ENCODE assay signal across 9 cellular contexts in the genomic region with DNA sequence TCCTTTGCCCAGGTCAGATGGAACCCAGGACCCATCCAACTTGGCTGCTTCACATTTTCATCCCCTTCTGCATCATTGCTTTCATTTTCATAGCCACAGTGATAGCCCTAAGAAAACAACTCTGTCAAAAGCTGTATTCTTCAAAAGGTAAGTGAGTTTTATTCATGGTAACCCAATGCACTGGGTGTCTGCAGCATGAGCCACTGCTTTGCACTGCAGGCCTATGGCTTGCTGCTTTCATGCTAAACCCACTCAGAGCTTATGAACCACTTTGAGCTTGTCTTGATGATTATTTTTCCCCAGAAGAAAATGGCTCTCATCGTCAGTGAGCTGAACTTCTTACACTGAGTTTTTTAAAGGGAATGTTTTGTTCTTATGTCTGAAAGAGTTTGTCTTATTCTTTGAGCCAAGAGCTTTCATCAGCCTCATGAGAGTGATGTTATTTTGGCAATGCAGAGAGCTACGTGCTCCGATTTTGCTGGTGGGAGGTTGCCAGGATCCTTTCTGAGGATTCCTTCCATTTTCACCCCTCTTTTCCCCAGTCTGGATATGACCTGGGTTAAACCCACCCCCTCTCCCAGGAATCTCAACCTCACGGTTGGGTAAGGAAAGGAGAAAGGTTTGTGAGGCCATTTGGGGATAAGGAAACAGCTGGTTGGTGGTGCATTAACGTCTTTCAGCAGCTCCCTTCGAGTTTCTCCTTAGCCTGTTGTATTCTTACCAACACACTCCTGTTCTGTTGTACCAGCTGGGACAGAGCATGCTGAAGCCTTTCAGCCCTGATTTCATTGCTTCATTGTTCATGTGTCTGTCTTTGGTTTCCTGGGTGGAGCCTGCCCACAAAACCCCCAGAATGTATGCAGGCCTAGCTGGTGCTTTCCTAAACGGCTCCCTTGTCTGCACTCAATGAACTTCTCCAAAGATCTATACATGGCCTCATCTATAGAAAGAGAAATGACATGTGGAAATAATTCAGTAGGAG. TPM values are rescaled to one million over a fixed set of nuclear protein-coding genes. Genes with fewer than 3 reads are reported as not detected.
DNase-seq lines count a peak whose midpoint lies in the region; ATAC-seq and TF ChIP-seq lines count a peak whose summit lies in the region.
"Had no signal": no experiment of that assay in that cellular context is flagged by ENCODE, and none has a peak within 500 bp of the region (broad histone marks: within the 10 kb centered on the region; RNA-seq: fewer than 3 reads in every experiment).

No MANE protein-coding gene starts in this region.

- peak overlapping the region; percentile 26 for H3K27ac ChIP-seq in endodermal cell (ENCODE audit: low read depth, low read length)
- H3K27ac ChIP-seq: pancreas had no signal

- H3K27me3 Mint-ChIP-seq in endodermal cell (ENCODE audit: insufficient read depth): peaks cover 7% of the 10 kb centered on the region

- no peaks in the 10 kb centered on the region for H3K27me3 ChIP-seq in endodermal cell (ENCODE audit: control insufficient read depth, insufficient read depth, low read length, poor library complexity, severe bottlenecking)
- H3K27me3 ChIP-seq: pancreas had no signal

- peaks cover 5% of the 10 kb centered on the region for H3K4me1 ChIP-seq in endodermal cell (ENCODE audit: control insufficient read depth, insufficient read depth, low read length)
- H3K4me1 ChIP-seq: pancreas had no signal

- no peak overlapping the region for H3K9ac ChIP-seq in endodermal cell (ENCODE audit: extremely low read depth, low read length, poor library complexity, severe bottlenecking)

- no peak overlapping the region for H3K27ac Mint-ChIP-seq in endodermal cell

- H3K9me3 Mint-ChIP-seq in endodermal cell: peaks cover 6% of the 10 kb centered on the region

- H3K4me3 Mint-ChIP-seq in endodermal cell: no peak overlapping the region

- WGBS in endodermal cell (ENCODE audit: insufficient coverage in 1 of 2, insufficient read length in 1 of 2), 2 experiments: 76 to 90% methylated on average over 5 to 6 of the region's 7 CpGs

- H3K4me3 ChIP-seq in GM12864 (ENCODE audit: low read depth, low read length) (no peak overlapping the region), endodermal cell (ENCODE audit: low read length) (no peak overlapping the region)
- H3K4me3 ChIP-seq: pancreas had no signal

- peak; percentile 72 for ATAC-seq in HG02798 (IDR thresholded peaks at IDR 0.05; ENCODE audit: poor library complexity, unreplicated experiment)

- no peaks in the 10 kb centered on the region for H3K36me3 Mint-ChIP-seq in endodermal cell (ENCODE audit: low read depth)

- no peaks in the 10 kb centered on the region for H3K4me1 Mint-ChIP-seq in endodermal cell

- H3K9me3 ChIP-seq in endodermal cell (ENCODE audit: control insufficient read depth, low read length): peaks cover 6% of the 10 kb centered on the region
- H3K9me3 ChIP-seq: pancreas had no signal

- TF ChIP-seq CTCF in GM12864 (IDR thresholded peaks at IDR 0.05; ENCODE audit: low read depth, low read length, missing control alignments) (no peak), endodermal cell (conservative IDR thresholded peaks at IDR 0.05) (no peak)

- H3K36me3 ChIP-seq in endodermal cell (ENCODE audit: control insufficient read depth, insufficient read depth, low read length): no peaks in the 10 kb centered on the region
- H3K36me3 ChIP-seq: pancreas had no signal

- DNase-seq in GM12864 (ENCODE audit: low read depth): peak; percentile 57
- peak; percentile 20 for DNase-seq in UCSD-AML1 (lab: John Stamatoyannopoulos, UW; ENCODE audit: unreplicated experiment)
- DNase-seq in endodermal cell: no peak
- DNase-seq in stimulated activated CD8-positive, alpha-beta memory T cell treated with anti-CD3 and anti-CD28 coated beads, Interleukin-4, amount 100 ng/mL, for 24 hours (ENCODE audit: low read depth): peak; percentile 11
- no peak for DNase-seq in KG1 (lab: John Stamatoyannopoulos, UW)
- no peak for DNase-seq in NCI-H2107 treated with DMSO at 0.1 percent for 48 hours (lab: John Stamatoyannopoulos, UW; ENCODE audit: unreplicated experiment)
- no peak for DNase-seq in AG08396 (ENCODE audit: low spot score)
- DNase-seq: pancreas had no signal

RNA-seq across cellular contexts. Expression of a gene that starts 47.6 kb away (rescaled TPM):
- total RNA-seq in endodermal cell: not detected
- not detected for polyA plus RNA-seq in endodermal cell (2013, experiment 1 of 2)
- polyA plus RNA-seq in endodermal cell (2013, experiment 2 of 2): not detected

Comparison
In these comparisons a context has a peak if more than half of its experiments do, and no peak if none do; other contexts are left out.
1. DNase-seq: peak in GM12864 (single experiment), UCSD-AML1 (single experiment) and stimulated activated CD8-positive, alpha-beta memory T cell treated with anti-CD3 and anti-CD28 coated beads, Interleukin-4, amount 100 ng/mL, for 24 hours (single experiment); none in endodermal cell (single experiment), KG1 (single experiment), NCI-H2107 treated with DMSO at 0.1 percent for 48 hours (single experiment) and AG08396 (single experiment).